2 cellular contexts compared by ENCODE assay signal in genomic region chr20:710762-711120, GRCh38.
TF ChIP-seq lines count a peak whose summit lies in the region.

No MANE protein-coding gene starts in this region.

TF ChIP-seq in WTC11, 78 proteins besides CTCF, POLR2A, EP300 and RAD21:
- TF ChIP-seq TEAD4 (CRISPR knock-in tag; IDR thresholded peaks at IDR 0.05) (no peak), ZNF532 (CRISPR knock-in tag; IDR thresholded peaks at IDR 0.05; ENCODE audit: borderline replicate concordance) (no peak), ZNF416 (CRISPR knock-in tag; IDR thresholded peaks at IDR 0.05) (no peak), PRDM15 (CRISPR knock-in tag; IDR thresholded peaks at IDR 0.05) (no peak), E2F4 (CRISPR knock-in tag; IDR thresholded peaks at IDR 0.05; ENCODE audit: borderline replicate concordance, low read depth) (no peak), ZNF512 (CRISPR knock-in tag; IDR thresholded peaks at IDR 0.05; ENCODE audit: borderline replicate concordance) (no peak), ZNF671 (CRISPR knock-in tag; IDR thresholded peaks at IDR 0.05) (no peak), FOXJ3 (CRISPR knock-in tag; IDR thresholded peaks at IDR 0.05; ENCODE audit: borderline replicate concordance) (no peak)

TF ChIP-seq in H1, 55 proteins besides CTCF, POLR2A, EP300 and RAD21:
- TF ChIP-seq POLR2AphosphoS5 (IDR thresholded peaks at IDR 0.05; ENCODE audit: low read depth, low read length) (no peak), BCL11A (IDR thresholded peaks at IDR 0.05; ENCODE audit: low read depth in 2 of 2, low read length in 2 of 2) (no peak), SIX5 (IDR thresholded peaks at IDR 0.05; ENCODE audit: low read depth, low read length) (no peak), E2F6 (IDR thresholded peaks at IDR 0.05) (no peak), HDAC2 (IDR thresholded peaks at IDR 0.05; ENCODE audit: borderline replicate concordance in 1 of 2, low read depth in 2 of 2, low read length in 2 of 2) (no peak)
